8 cellular contexts compared by ENCODE assay signal in genomic region chr7:76047305-76047810, GRCh38. TPM values are rescaled to one million over a fixed set of nuclear protein-coding genes. Genes with fewer than 3 reads are reported as not detected.
DNase-seq lines count a peak whose midpoint lies in the region; ATAC-seq and TF ChIP-seq lines count a peak whose summit lies in the region.

No MANE protein-coding gene starts in this region.

- ATAC-seq in GM23338, result no peak
- ATAC-seq in esophagus mucosa, result peak; percentile 7
- ATAC-seq in HG03045 (IDR thresholded peaks at IDR 0.05; ENCODE audit: unreplicated experiment), result no peak
- no peak for ATAC-seq in GM18873 (IDR thresholded peaks at IDR 0.05; ENCODE audit: low FRiP score, unreplicated experiment)

- H3K27ac ChIP-seq in BLaER1, result peak overlapping the region; percentile 96
- peak overlapping the region; percentile 96 for H3K27ac ChIP-seq in GM23338 (ENCODE audit: low read depth)

- no peaks in the 10 kb centered on the region; the same call in 1 of the 2 replicates for H3K9me2 ChIP-seq in GM23338 (ENCODE audit: insufficient read depth)

- H3K4me3 Mint-ChIP-seq in GM23338 (peak overlapping the region; percentile 95), nephron progenitor cell (peak overlapping the region; percentile 99)

- H3K9ac ChIP-seq in BLaER1, result peak overlapping the region; percentile 95

- peak overlapping the region; percentile 95 for H2AFZ ChIP-seq in GM23338

- H4K20me1 ChIP-seq in BLaER1, result peaks cover 69% of the 10 kb centered on the region
- peaks cover 25% of the 10 kb centered on the region for H4K20me1 ChIP-seq in GM23338 (replicated peaks; ENCODE audit: insufficient read depth)

- H3K4me1 Mint-ChIP-seq in GM23338 (peaks cover 15% of the 10 kb centered on the region), nephron progenitor cell (peaks cover 45% of the 10 kb centered on the region)

- H3K9me3 Mint-ChIP-seq in GM23338 (no peaks in the 10 kb centered on the region), nephron progenitor cell (no peaks in the 10 kb centered on the region)

- no peak for TF ChIP-seq CTCF in GM23338 (conservative IDR thresholded peaks at IDR 0.05; ENCODE audit: low read depth in 2 of 2)
- no peak for TF ChIP-seq CTCF in nephron progenitor cell (IDR thresholded peaks at IDR 0.05)

- no peak for DNase-seq in GM23338 (ENCODE audit: low spot score)
- peak; percentile 27 for DNase-seq in SW480 (ENCODE audit: low spot score)
- no peak for DNase-seq in nephron progenitor cell
- no peak for DNase-seq in DMS153 treated with DMSO at 0.1 percent for 48 hours (lab: John Stamatoyannopoulos, UW; ENCODE audit: unreplicated experiment)

- H3K4me3 ChIP-seq in BLaER1 (peak overlapping the region; percentile 92), GM23338 (peak overlapping the region; percentile 95)

- no peaks in the 10 kb centered on the region for H3K9me3 ChIP-seq in BLaER1

- H3K27me3 Mint-ChIP-seq in GM23338 (ENCODE audit: insufficient read depth, low read depth, poor library complexity) (peaks cover 4% of the 10 kb centered on the region), nephron progenitor cell (ENCODE audit: low read depth, poor library complexity) (no peaks in the 10 kb centered on the region)

- peaks cover 57% of the 10 kb centered on the region for H3K36me3 ChIP-seq in BLaER1
- H3K36me3 ChIP-seq in GM23338 (ENCODE audit: insufficient read depth), result peaks cover 6% of the 10 kb centered on the region; the same call in 1 of the 2 replicates

- H3K27ac Mint-ChIP-seq in GM23338 (peak overlapping the region; percentile 97), nephron progenitor cell (peak overlapping the region; percentile 99)

- H3K4me2 ChIP-seq in BLaER1 (peak overlapping the region; percentile 86), GM23338 (peak overlapping the region; percentile 98)

- H3K79me2 ChIP-seq in GM23338 (replicated peaks; ENCODE audit: insufficient read depth), result peaks cover 78% of the 10 kb centered on the region

- H3K4me1 ChIP-seq in BLaER1 (peaks cover 31% of the 10 kb centered on the region), GM23338 (ENCODE audit: insufficient read depth) (peaks cover 6% of the 10 kb centered on the region)

- H3F3A ChIP-seq in GM23338 (replicated peaks; ENCODE audit: low read depth), result no peaks in the 10 kb centered on the region; the same call in 1 of the 2 replicates

- no peaks in the 10 kb centered on the region for H3K27me3 ChIP-seq in BLaER1
- H3K27me3 ChIP-seq in GM23338 (ENCODE audit: insufficient read depth), result no peaks in the 10 kb centered on the region

- H3K36me3 Mint-ChIP-seq in GM23338 (ENCODE audit: low read depth) (peaks cover 27% of the 10 kb centered on the region), nephron progenitor cell (ENCODE audit: low read depth) (peaks cover 28% of the 10 kb centered on the region)

TF ChIP-seq in GM23338, 12 proteins besides CTCF, POLR2A, EP300 and RAD21:
- TF ChIP-seq EZH2 (IDR thresholded peaks at IDR 0.05; ENCODE audit: low read depth, unreplicated experiment), result no peak
- TF ChIP-seq REST (IDR thresholded peaks at IDR 0.05; ENCODE audit: unreplicated experiment), result no peak
- TF ChIP-seq NANOG (IDR thresholded peaks at IDR 0.05; ENCODE audit: borderline replicate concordance), result no peak

RNA-seq across cellular contexts. Expression of gene STYXL1, which starts 0.4 kb away (rescaled TPM):
- total RNA-seq in GM23338 (2014; rRNA removed; shearing (Covaris generic)), result 28.0 and 47.5 TPM in 2 replicates
- 38.3 and 39.2 TPM in 2 replicates for polyA plus RNA-seq in GM23338 (2016; fragmentation: Nextera tagmentation; extraction: Ambion mirVana)
- total RNA-seq in esophagus mucosa, result 37.6 TPM

RNA-seq across cellular contexts. Expression of gene MDH2, which starts 0.5 kb away (rescaled TPM):
- total RNA-seq in GM23338 (2014; rRNA removed; shearing (Covaris generic)), result 126 and 150 TPM in 2 replicates
- polyA plus RNA-seq in GM23338 (2016; fragmentation: Nextera tagmentation; extraction: Ambion mirVana), result 163 and 180 TPM in 2 replicates
- total RNA-seq in esophagus mucosa, result 204 TPM

RNA-seq across cellular contexts. Expression of gene TMEM120A, which starts 53.0 kb away (rescaled TPM):
- 12.7 TPM in 2 replicates for total RNA-seq in GM23338 (2014; rRNA removed; shearing (Covaris generic))
- polyA plus RNA-seq in GM23338 (2016; fragmentation: Nextera tagmentation; extraction: Ambion mirVana), result 22.3 and 27.1 TPM in 2 replicates
- 33.9 TPM for total RNA-seq in esophagus mucosa
